ENCODE assay signal across 1 cellular context in the genomic region with DNA sequence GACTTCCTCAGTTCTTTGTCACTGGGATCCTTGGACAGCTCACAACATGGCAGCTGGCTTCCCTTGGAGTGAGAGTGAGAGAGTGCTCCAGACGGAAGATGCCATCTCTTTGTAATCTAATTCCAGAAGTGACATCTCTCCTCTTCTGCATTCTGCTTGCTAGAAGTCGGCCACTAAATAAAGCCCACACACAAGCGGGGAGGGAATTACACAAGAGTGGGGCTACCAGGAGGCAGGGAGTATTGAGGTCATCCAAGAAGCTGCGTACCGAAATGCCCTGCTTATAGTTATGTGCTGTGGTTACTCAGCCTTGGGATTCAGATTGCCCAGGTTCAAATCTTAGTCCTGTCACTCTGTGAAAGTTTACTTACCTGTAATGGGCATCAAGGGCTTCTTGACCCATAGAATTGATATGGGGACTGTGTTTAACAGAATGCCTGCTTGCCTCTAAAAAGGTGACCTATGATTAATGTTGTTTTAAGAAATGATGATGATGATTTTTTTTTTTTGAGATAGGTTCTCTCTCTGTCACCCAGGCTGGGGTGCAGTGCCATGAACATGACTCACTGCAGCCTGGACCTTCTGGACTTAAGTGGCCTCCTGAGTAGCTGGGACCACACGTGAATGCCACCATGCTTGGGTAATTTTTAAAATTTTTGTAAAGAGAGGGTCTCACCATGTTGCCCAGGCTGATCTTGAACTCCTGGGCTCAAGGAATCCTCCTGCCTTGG.
TF ChIP-seq lines count a peak whose summit lies in the region.

No MANE protein-coding gene starts in this region.

TF ChIP-seq in HepG2, 621 proteins besides CTCF, POLR2A, EP300 and RAD21 (continued from another document):
- TF ChIP-seq, protein P1, sequence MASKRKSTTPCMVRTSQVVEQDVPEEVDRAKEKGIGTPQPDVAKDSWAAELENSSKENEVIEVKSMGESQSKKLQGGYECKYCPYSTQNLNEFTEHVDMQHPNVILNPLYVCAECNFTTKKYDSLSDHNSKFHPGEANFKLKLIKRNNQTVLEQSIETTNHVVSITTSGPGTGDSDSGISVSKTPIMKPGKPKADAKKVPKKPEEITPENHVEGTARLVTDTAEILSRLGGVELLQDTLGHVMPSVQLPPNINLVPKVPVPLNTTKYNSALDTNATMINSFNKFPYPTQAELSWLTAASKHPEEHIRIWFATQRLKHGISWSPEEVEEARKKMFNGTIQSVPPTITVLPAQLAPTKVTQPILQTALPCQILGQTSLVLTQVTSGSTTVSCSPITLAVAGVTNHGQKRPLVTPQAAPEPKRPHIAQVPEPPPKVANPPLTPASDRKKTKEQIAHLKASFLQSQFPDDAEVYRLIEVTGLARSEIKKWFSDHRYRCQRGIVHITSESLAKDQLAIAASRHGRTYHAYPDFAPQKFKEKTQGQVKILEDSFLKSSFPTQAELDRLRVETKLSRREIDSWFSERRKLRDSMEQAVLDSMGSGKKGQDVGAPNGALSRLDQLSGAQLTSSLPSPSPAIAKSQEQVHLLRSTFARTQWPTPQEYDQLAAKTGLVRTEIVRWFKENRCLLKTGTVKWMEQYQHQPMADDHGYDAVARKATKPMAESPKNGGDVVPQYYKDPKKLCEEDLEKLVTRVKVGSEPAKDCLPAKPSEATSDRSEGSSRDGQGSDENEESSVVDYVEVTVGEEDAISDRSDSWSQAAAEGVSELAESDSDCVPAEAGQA (IDR thresholded peaks at IDR 0.05; ENCODE audit: low read depth): no peak
- TF ChIP-seq, protein P1 (CRISPR knock-in tag; IDR thresholded peaks at IDR 0.05; ENCODE audit: borderline replicate concordance): no peak
- 0 out of 2 replicates have a peak, but pooled peaks have one; percentile 24 for TF ChIP-seq MEIS2 (CRISPR knock-in tag; IDR thresholded peaks at IDR 0.05)
- TF ChIP-seq SOX6 (IDR thresholded peaks at IDR 0.05): no peak
- no peak for TF ChIP-seq SOX6 (CRISPR knock-in tag; IDR thresholded peaks at IDR 0.05)
TF ChIP-seq in HepG2: peak in this region for 6.
